ENCODE assay signal across 21 cellular contexts in the genomic region with DNA sequence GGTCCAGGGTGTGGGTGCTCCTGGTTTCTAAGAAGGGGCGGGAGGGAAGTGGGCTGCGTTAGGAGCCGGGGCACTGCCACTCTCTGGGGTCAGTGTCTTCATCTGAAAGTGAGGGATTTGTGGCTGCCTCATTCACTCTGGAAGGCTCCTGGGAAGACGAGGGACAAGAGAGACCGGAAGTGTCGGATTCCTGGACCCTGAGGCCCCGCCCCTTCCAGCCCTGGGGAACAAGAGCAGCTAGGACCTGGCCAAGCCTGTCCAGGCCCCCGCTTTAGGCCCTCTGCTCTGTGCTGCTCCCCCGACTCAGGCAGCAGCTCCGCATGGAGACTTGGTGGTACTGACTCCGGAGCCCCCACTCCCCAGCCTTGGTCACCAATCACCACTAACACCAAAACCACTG. TPM values are rescaled to one million over a fixed set of nuclear protein-coding genes. Genes with fewer than 3 reads are reported as not detected.
DNase-seq lines count a peak whose midpoint lies in the region; ATAC-seq and TF ChIP-seq lines count a peak whose summit lies in the region.
"Had no signal": no experiment of that assay in that cellular context is flagged by ENCODE, and none has a peak within 500 bp of the region (broad histone marks: within the 10 kb centered on the region; RNA-seq: fewer than 3 reads in every experiment).

No MANE protein-coding gene starts in this region.

- H3K27me3 ChIP-seq in breast epithelium: no peaks in the 10 kb centered on the region
- no peaks in the 10 kb centered on the region for H3K27me3 ChIP-seq in prostate gland (replicated peaks; ENCODE audit: insufficient read depth)
- H3K27me3 ChIP-seq: BLaER1 had no signal

- H3K9me3 ChIP-seq in breast epithelium (no peaks in the 10 kb centered on the region), prostate gland (no peaks in the 10 kb centered on the region)
- H3K9me3 ChIP-seq: A549, BLaER1 had no signal

- POLR2A ChIA-PET in MCF 10A (lab: Yijun Ruan, JAX) (interaction anchor here (0.6 to 1.2 kb wide), 3 partner anchors 132 to 269 kb away, joined by 3 to 4 read pairs (median 3); no protein-coding TSS in a partner anchor), WTC11 (lab: Charles Lee) (interaction anchor here (2.2 kb wide), 1 partner anchor 107 kb away, joined by 6 read pairs; no protein-coding TSS in a partner anchor)

- H3K4me1 ChIP-seq in breast epithelium (peaks cover 12% of the 10 kb centered on the region in 2 donors), prostate gland (replicated peaks) (peaks cover 31% of the 10 kb centered on the region)

- H3K36me3 ChIP-seq in breast epithelium (no peaks in the 10 kb centered on the region), prostate gland (no peaks in the 10 kb centered on the region)

- TF ChIP-seq CTCF in breast epithelium (IDR thresholded peaks at IDR 0.05): no peak
- TF ChIP-seq CTCF in MCF 10A (IDR thresholded peaks at IDR 0.05; ENCODE audit: unreplicated experiment): no peak
- TF ChIP-seq CTCF in WTC11 (IDR thresholded peaks at IDR 0.05): no peak
- TF ChIP-seq CTCF in prostate gland (IDR thresholded peaks at IDR 0.05): no peak

- H3K27me3 Mint-ChIP-seq in MCF 10A (ENCODE audit: insufficient read depth, unreplicated experiment): no peaks in the 10 kb centered on the region
- no peaks in the 10 kb centered on the region; the same call in 1 of the 2 replicates for H3K27me3 Mint-ChIP-seq in WTC11 (ENCODE audit: low read depth)
- H3K27me3 Mint-ChIP-seq in activated T-cell treated with anti-CD3 and anti-CD28 coated beads, Interleukin-2, amount 50 U/mL, for 72 hours (ENCODE audit: low read depth): no peaks in the 10 kb centered on the region
- H3K27me3 Mint-ChIP-seq: activated naive CD4-positive, alpha-beta T cell treated with anti-CD3 and anti-CD28 coated beads, Interleukin-2, amount 50 U/mL, for 24 hours; natural killer cell treated with Interleukin-12 subunit alpha and Interleukin-12 subunit beta and Interleukin-15 and Interleukin-18, amount 100 ng/mL, for 72 hours had no signal

- H3K27ac Mint-ChIP-seq in MCF 10A (ENCODE audit: low read depth, unreplicated experiment) (no peak overlapping the region), WTC11 (no peak overlapping the region)
- H3K27ac Mint-ChIP-seq in activated T-cell treated with anti-CD3 and anti-CD28 coated beads, Interleukin-2, amount 50 U/mL, for 72 hours: no peak overlapping the region
- H3K27ac Mint-ChIP-seq: natural killer cell treated with Interleukin-12 subunit alpha and Interleukin-12 subunit beta and Interleukin-15 and Interleukin-18, amount 100 ng/mL, for 72 hours had no signal

- BruUV-seq in MCF 10A (replicated peaks; lab: Mats Ljungman, UMichigan): no TSS peak

- WGBS in prostate gland: 63% methylated on average over 8 of the region's 11 CpGs

- H3K36me3 Mint-ChIP-seq in MCF 10A (ENCODE audit: insufficient read depth, unreplicated experiment) (peaks cover 30% of the 10 kb centered on the region), WTC11 (peaks cover 4% of the 10 kb centered on the region; the same call in 1 of the 2 replicates)
- H3K36me3 Mint-ChIP-seq in activated T-cell treated with anti-CD3 and anti-CD28 coated beads, Interleukin-2, amount 50 U/mL, for 72 hours (ENCODE audit: insufficient read depth in 2 of 2): no peaks in the 10 kb centered on the region
- H3K36me3 Mint-ChIP-seq: natural killer cell treated with Interleukin-12 subunit alpha and Interleukin-12 subunit beta and Interleukin-15 and Interleukin-18, amount 100 ng/mL, for 72 hours had no signal

- CTCF ChIA-PET in MCF 10A (lab: Yijun Ruan, JAX) (interaction anchor here (1.1 to 6.6 kb wide), 2 partner anchors 8 to 109 kb away, joined by 3 to 126 read pairs; no protein-coding TSS in a partner anchor), WTC11 (lab: Charles Lee) (interaction anchor here (1.1 to 8.3 kb wide), 5 partner anchors 14 to 130 kb away, joined by 3 to 95 read pairs (median 4); no protein-coding TSS in a partner anchor)

- no peak overlapping the region for H3K4me3 Mint-ChIP-seq in MCF 10A (ENCODE audit: unreplicated experiment)
- H3K4me3 Mint-ChIP-seq in WTC11: no peak overlapping the region
- H3K4me3 Mint-ChIP-seq in activated T-cell treated with anti-CD3 and anti-CD28 coated beads, Interleukin-2, amount 50 U/mL, for 72 hours: no peak overlapping the region
- H3K4me3 Mint-ChIP-seq: activated naive CD4-positive, alpha-beta T cell treated with anti-CD3 and anti-CD28 coated beads, Interleukin-2, amount 50 U/mL, for 24 hours; mesothelial cell of epicardium; natural killer cell treated with Interleukin-12 subunit alpha and Interleukin-12 subunit beta and Interleukin-15 and Interleukin-18, amount 100 ng/mL, for 72 hours had no signal

- TF ChIP-seq POLR2A in breast epithelium (IDR thresholded peaks at IDR 0.05) (no peak), prostate gland (IDR thresholded peaks at IDR 0.05) (no peak)

- H3K4me1 Mint-ChIP-seq in MCF 10A (ENCODE audit: insufficient read depth, unreplicated experiment): peaks cover 14% of the 10 kb centered on the region
- peaks cover 24% of the 10 kb centered on the region for H3K4me1 Mint-ChIP-seq in WTC11
- peaks cover 17% of the 10 kb centered on the region for H3K4me1 Mint-ChIP-seq in activated T-cell treated with anti-CD3 and anti-CD28 coated beads, Interleukin-2, amount 50 U/mL, for 72 hours (ENCODE audit: low read depth)

- H3K4me3 ChIP-seq in breast epithelium (no peak overlapping the region), prostate gland (no peak overlapping the region)
- H3K4me3 ChIP-seq: A549, BLaER1 had no signal

- ATAC-seq in WTC11: peak; percentile 43
- no peak for ATAC-seq in activated T-cell treated with anti-CD3 and anti-CD28 coated beads, Interleukin-2, amount 50 U/mL, for 72 hours (replicated peaks in 1 of 2)
- ATAC-seq: A549; natural killer cell treated with Interleukin-12 subunit alpha and Interleukin-12 subunit beta and Interleukin-15 and Interleukin-18, amount 100 ng/mL, for 72 hours had no signal

- H3K27ac ChIP-seq in breast epithelium (peak overlapping the region; percentile 66 to 92), prostate gland (peak overlapping the region; percentile 26 to 76)
- H3K27ac ChIP-seq: BLaER1 had no signal

- DNase-seq in breast epithelium (ENCODE audit: low spot score in 2 of 2): no peak
- DNase-seq in MCF 10A (ENCODE audit: unreplicated experiment): no peak
- peak; percentile 63 for DNase-seq in WTC11 (ENCODE audit: low spot score)
- peak; percentile 76 for DNase-seq in iPS-NIHi11 (ENCODE audit: low spot score)
- no peak for DNase-seq in prostate gland (ENCODE audit: low spot score)
- DNase-seq in mucosa of gallbladder (ENCODE audit: low spot score): no peak
- DNase-seq in activated T-cell treated with anti-CD3 and anti-CD28 coated beads, Interleukin-2, amount 50 U/mL, for 72 hours: no peak
- DNase-seq in NCI-H510A treated with DMSO at 0.1 percent for 48 hours (lab: John Stamatoyannopoulos, UW): no peak
- DNase-seq: activated CD4-positive, alpha-beta T cell treated with anti-CD3 and anti-CD28 coated beads for 4 hours; anterior cingulate cortex; foreskin fibroblast; KG1; NCI-H1694; SHP77; T-helper 1 cell had no signal

- intact Hi-C loops in breast epithelium (cut with DNase I; ENCODE audit: low total_unique reads) (loop anchor here (10.0 kb wide), 1 partner anchor 108 kb away; no protein-coding TSS in a partner anchor), MCF 10A (cut with micrococcal nuclease) (no loop called here), prostate gland (cut with DNase I) (loop anchor here (5.0 kb wide), 1 partner anchor 41 kb away; no protein-coding TSS in a partner anchor)

- no peaks in the 10 kb centered on the region for H3K9me3 Mint-ChIP-seq in MCF 10A (ENCODE audit: unreplicated experiment)
- H3K9me3 Mint-ChIP-seq in WTC11: no peaks in the 10 kb centered on the region
- no peaks in the 10 kb centered on the region for H3K9me3 Mint-ChIP-seq in activated T-cell treated with anti-CD3 and anti-CD28 coated beads, Interleukin-2, amount 50 U/mL, for 72 hours
- H3K9me3 Mint-ChIP-seq: activated naive CD4-positive, alpha-beta T cell treated with anti-CD3 and anti-CD28 coated beads, Interleukin-2, amount 50 U/mL, for 24 hours; mesothelial cell of epicardium; natural killer cell treated with Interleukin-12 subunit alpha and Interleukin-12 subunit beta and Interleukin-15 and Interleukin-18, amount 100 ng/mL, for 72 hours had no signal

TF ChIP-seq in WTC11, 78 proteins besides CTCF, POLR2A, EP300 and RAD21:
- TF ChIP-seq JUN (CRISPR knock-in tag; IDR thresholded peaks at IDR 0.05) (no peak), FOXP1 (CRISPR knock-in tag; IDR thresholded peaks at IDR 0.05; ENCODE audit: borderline replicate concordance) (0 out of 2 replicates have a peak, but pooled peaks have one; percentile 31), TCF7 (CRISPR knock-in tag; IDR thresholded peaks at IDR 0.05; ENCODE audit: low read depth) (0 out of 2 replicates have a peak, but pooled peaks have one; percentile 0)

RNA-seq across cellular contexts. Expression of a gene that starts 6.5 kb away (rescaled TPM):
- total RNA-seq in breast epithelium: 100 to 1,000 TPM; 192 to 532 (median 206) TPM
- 56.7 and 58.0 TPM in 2 replicates for total RNA-seq in MCF 10A (2022)
- 57.9 to 88.6 TPM (median 86.9 TPM) in 3 replicates for total RNA-seq in WTC11 (2021)
- total RNA-seq in prostate gland: 100 to 1,000 TPM; 570 to 890 TPM
- total RNA-seq in mucosa of gallbladder: 761 TPM
- total RNA-seq in activated T-cell treated with anti-CD3 and anti-CD28 coated beads, Interleukin-2, amount 50 U/mL, for 72 hours: 10 to 100 TPM; 23.1 to 28.2 TPM

RNA-seq across cellular contexts. Expression of a gene that starts 36.4 kb away (rescaled TPM):
- total RNA-seq in breast epithelium (10 to 100 TPM; 26.1 to 48.1 (median 41.0) TPM), MCF 10A (2022) (62.5 and 65.1 TPM in 2 replicates), WTC11 (2021) (34.1 to 39.7 TPM (median 35.1 TPM) in 3 replicates), prostate gland (100 to 1,000 TPM in 1 of 2 donors, 10 to 100 TPM in 1; 89.7 to 201 TPM), mucosa of gallbladder (132 TPM)
- total RNA-seq in activated T-cell treated with anti-CD3 and anti-CD28 coated beads, Interleukin-2, amount 50 U/mL, for 72 hours: 10 to 100 TPM; 52.9 to 58.1 TPM

RNA-seq across cellular contexts. Expression of a gene that starts 48.0 kb away (rescaled TPM):
- total RNA-seq in breast epithelium (100 to 1,000 TPM in 2 of 3 donors, 10 to 100 TPM in 1; 72.0 to 344 (median 112) TPM), MCF 10A (2022) (24.8 and 35.1 TPM in 2 replicates), WTC11 (2021) (36.9 to 39.3 TPM (median 37.1 TPM) in 3 replicates), prostate gland (100 to 1,000 TPM in 1 of 2 donors, 10 to 100 TPM in 1; 54.5 to 500 TPM), mucosa of gallbladder (377 TPM)
- 1 to 10 TPM; 2.6 to 4.1 TPM for total RNA-seq in activated T-cell treated with anti-CD3 and anti-CD28 coated beads, Interleukin-2, amount 50 U/mL, for 72 hours

RNA-seq across cellular contexts. Expression of a gene that starts 50.8 kb away (rescaled TPM):
- total RNA-seq in breast epithelium (100 to 1,000 TPM in 1 of 3 donors, 10 to 100 TPM in 2; 54.0 to 326 (median 61.9) TPM), MCF 10A (2022) (3.0 and 3.3 TPM in 2 replicates), WTC11 (2021) (1.5 to 2.7 TPM (median 1.7 TPM) in 3 replicates), prostate gland (10 to 100 TPM; 16.3 to 57.9 TPM), mucosa of gallbladder (45.3 TPM)
- total RNA-seq in activated T-cell treated with anti-CD3 and anti-CD28 coated beads, Interleukin-2, amount 50 U/mL, for 72 hours: under 1 TPM; 0.31 to 0.88 TPM
- total RNA-seq: natural killer cell treated with Interleukin-12 subunit alpha and Interleukin-12 subunit beta and Interleukin-15 and Interleukin-18, amount 100 ng/mL, for 72 hours; OCI-LY7 had no signal

Comparison
In these comparisons a context has a peak if more than half of its experiments do, and no peak if none do; other contexts are left out.
1. DNase-seq: peak in WTC11 (single experiment) and iPS-NIHi11 (single experiment); none in breast epithelium (0 of 2), MCF 10A (single experiment), prostate gland (single experiment), mucosa of gallbladder (single experiment), activated T-cell treated with anti-CD3 and anti-CD28 coated beads, Interleukin-2, amount 50 U/mL, for 72 hours (0 of 2) and NCI-H510A treated with DMSO at 0.1 percent for 48 hours (single experiment).